Comparison of ENCODE assay signal across 8 cellular contexts in the genomic region with DNA sequence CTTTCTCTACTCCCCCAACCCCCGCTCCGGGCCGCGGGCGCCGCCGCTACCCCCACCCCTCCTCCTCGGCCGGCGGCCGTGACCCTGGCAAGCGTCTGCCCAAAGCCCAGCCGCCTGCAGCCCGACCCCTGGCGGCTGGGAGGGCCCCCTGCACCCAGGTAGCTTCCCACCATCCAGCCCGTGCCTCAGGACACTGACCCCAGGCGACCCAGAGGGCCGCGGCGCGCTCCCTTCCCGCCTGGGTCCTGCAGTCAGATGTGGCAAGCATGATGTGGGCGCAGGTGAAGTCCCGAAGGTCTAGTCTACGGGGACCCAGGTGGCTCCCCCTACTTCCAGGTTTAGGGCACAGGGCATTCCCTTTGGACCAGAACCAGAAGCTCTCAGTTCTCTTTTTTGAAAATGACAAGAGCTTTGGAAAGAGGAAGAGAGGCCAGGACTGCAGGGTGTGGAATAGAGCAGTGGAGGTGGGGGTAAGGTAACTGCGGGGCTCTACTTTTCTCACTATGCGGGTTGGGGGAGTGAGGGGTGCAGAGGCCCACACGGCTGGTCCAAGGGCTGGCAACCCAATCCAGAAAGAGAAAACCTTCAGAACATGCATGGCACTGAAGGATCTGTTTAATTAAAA. TPM values are rescaled to one million over a fixed set of nuclear protein-coding genes. Genes with fewer than 3 reads are reported as not detected.
DNase-seq lines count a peak whose midpoint lies in the region; TF ChIP-seq lines count a peak whose summit lies in the region.

A gene with protein sequence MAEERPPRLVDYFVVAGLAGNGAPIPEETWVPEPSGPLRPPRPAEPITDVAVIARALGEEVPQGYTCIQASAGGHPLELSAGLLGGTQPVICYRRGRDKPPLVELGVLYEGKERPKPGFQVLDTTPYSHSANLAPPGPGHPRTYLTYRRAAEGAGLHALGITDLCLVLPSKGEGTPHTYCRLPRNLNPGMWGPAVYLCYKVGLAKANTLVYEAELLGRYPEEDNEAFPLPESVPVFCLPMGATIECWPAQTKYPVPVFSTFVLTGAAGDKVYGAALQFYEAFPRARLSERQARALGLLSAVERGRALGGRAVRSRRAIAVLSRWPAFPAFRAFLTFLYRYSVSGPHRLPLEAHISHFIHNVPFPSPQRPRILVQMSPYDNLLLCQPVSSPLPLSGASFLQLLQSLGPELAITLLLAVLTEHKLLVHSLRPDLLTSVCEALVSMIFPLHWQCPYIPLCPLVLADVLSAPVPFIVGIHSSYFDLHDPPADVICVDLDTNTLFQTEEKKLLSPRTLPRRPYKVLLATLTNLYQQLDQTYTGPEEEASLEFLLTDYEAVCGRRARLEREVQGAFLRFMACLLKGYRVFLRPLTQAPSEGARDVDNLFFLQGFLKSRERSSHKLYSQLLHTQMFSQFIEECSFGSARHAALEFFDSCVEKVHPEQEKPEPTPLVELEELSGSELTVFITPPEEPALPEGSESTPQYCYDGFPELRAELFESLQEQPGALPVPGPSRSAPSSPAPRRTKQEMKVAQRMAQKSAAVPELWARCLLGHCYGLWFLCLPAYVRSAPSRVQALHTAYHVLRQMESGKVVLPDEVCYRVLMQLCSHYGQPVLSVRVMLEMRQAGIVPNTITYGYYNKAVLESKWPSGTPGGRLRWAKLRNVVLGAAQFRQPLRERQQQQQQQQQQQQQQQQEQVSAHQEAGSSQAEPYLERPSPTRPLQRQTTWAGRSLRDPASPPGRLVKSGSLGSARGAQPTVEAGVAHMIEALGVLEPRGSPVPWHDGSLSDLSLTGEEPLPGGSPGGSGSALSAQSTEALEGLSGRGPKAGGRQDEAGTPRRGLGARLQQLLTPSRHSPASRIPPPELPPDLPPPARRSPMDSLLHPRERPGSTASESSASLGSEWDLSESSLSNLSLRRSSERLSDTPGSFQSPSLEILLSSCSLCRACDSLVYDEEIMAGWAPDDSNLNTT (N-terminal part only) (minus strand): TSS at position 97 of the 625 bp plus-strand sequence. CDS start 2,344 bp downstream, outside the sequence.

- 10% methylated on average over 21 of the region's 28 CpGs for WGBS in prostate gland

- no peak for DNase-seq in HFF-Myc (ENCODE audit: extremely low read depth, low read depth)
- peak; percentile 93 for DNase-seq in NAMALWA (ENCODE audit: low spot score)
- DNase-seq in T-helper 1 cell, result peak; percentile 52 to 82 (median 67)
- DNase-seq in amniotic epithelial cell (ENCODE audit: low read depth), result peak; percentile 64
- DNase-seq in left ventricle myocardium inferior, result peak; percentile 85
- DNase-seq in prostate gland (ENCODE audit: low spot score), result peak; percentile 71
- DNase-seq in uterus, result peak; percentile 77 to 82

- H3K27ac ChIP-seq in left ventricle myocardium inferior (replicated peaks) (peak within 1 kb of the TSS; percentile 99), prostate gland (peak within 1 kb of the TSS; percentile 92 to 96), uterus (peak within 1 kb of the TSS; percentile 94 to 98)

- TF ChIP-seq CTCF in GM12872 (IDR thresholded peaks at IDR 0.05; ENCODE audit: insufficient read depth, low read depth, low read length), result peak; percentile 90
- peak; percentile 88 for TF ChIP-seq CTCF in HFF-Myc (IDR thresholded peaks at IDR 0.05; ENCODE audit: low read depth, low read length, missing control alignments)
- peak; percentile 96 for TF ChIP-seq CTCF in left ventricle myocardium inferior (IDR thresholded peaks at IDR 0.05; ENCODE audit: borderline replicate concordance)
- TF ChIP-seq CTCF in prostate gland (IDR thresholded peaks at IDR 0.05), result peak; percentile 92 to 93 (median 93)
- TF ChIP-seq CTCF in uterus (IDR thresholded peaks at IDR 0.05), result peak; percentile 93 to 99 (median 96)

- H3K9me3 ChIP-seq in left ventricle myocardium inferior (replicated peaks), result no peaks in the 10 kb centered on the region
- no peaks in the 10 kb centered on the region for H3K9me3 ChIP-seq in prostate gland
- no peaks in the 10 kb centered on the region for H3K9me3 ChIP-seq in uterus

- H3K4me3 ChIP-seq in HFF-Myc (replicated peaks; ENCODE audit: low read depth, low read length) (peak within 1 kb of the TSS; percentile 83), left ventricle myocardium inferior (peak within 1 kb of the TSS; percentile 91), prostate gland (peak within 1 kb of the TSS; percentile 92 to 95), uterus (peak within 1 kb of the TSS; percentile 51 to 93)

- TF ChIP-seq POLR2A in prostate gland (IDR thresholded peaks at IDR 0.05) (no peak), uterus (IDR thresholded peaks at IDR 0.05) (no peak)

- H3K36me3 ChIP-seq in left ventricle myocardium inferior (peaks cover 55% of the 10 kb centered on the region), prostate gland (peaks cover 8% of the 10 kb centered on the region in 2 donors), uterus (no peaks in the 10 kb centered on the region)

- no peaks in the 10 kb centered on the region for H3K27me3 ChIP-seq in left ventricle myocardium inferior (ENCODE audit: low read depth)
- no peaks in the 10 kb centered on the region for H3K27me3 ChIP-seq in prostate gland (replicated peaks; ENCODE audit: insufficient read depth)
- no peaks in the 10 kb centered on the region for H3K27me3 ChIP-seq in uterus

- intact Hi-C loops in left ventricle myocardium inferior (cut with micrococcal nuclease), result no loop called here
- intact Hi-C loops in prostate gland (cut with DNase I), result loop anchor here (5.0 kb wide), 3 partner anchors 41 to 149 kb away; partner anchors contain the start of gene RAB13
- intact Hi-C loops in uterus (cut with DNase I; ENCODE audit: low total_unique reads), result no loop called here

- peaks cover 43% of the 10 kb centered on the region for H3K4me1 ChIP-seq in left ventricle myocardium inferior
- H3K4me1 ChIP-seq in prostate gland (replicated peaks), result no peaks in the 10 kb centered on the region
- peaks cover 6 to 10% of the 10 kb centered on the region in 2 donors for H3K4me1 ChIP-seq in uterus

RNA-seq across cellular contexts. Expression of the gene that starts here (rescaled TPM):
- total RNA-seq in left ventricle myocardium inferior (44.6 TPM), prostate gland (10 to 100 TPM; 18.1 to 28.3 TPM), uterus (10 to 100 TPM in 3 of 4 donors, 1 to 10 TPM in 1; 5.6 to 94.9 (median 30.1) TPM)
